In the genomic region with DNA sequence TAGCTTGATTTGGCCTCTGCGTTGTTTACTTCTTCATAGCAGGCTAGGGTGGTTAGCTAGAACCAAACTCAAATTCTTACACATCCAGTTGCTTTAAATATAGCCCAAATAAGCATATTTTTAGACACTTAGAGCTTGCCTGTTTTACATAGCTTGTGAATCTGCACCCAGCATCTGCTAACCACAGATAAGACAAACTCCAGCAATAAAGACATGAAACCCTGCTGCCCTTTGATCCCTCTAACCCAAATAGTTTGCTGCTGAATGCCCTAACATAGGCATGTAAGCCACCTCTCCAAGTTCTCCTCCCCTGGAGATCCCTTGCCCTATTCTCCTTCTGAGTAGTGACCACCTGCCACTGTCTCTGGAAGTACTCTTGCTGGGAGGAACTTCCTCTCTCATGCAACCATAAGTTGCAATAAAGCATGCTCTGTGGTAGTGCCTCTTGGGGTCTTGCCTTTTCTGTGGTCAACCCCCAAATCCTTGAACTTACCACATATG, we compare ENCODE assay signal across 15 cellular contexts.
DNase-seq lines count a peak whose midpoint lies in the region; ATAC-seq, FAIRE-seq and TF ChIP-seq lines count a peak whose summit lies in the region.
"Had no signal": no experiment of that assay in that cellular context is flagged by ENCODE, and none has a peak within 500 bp of the region (broad histone marks: within the 10 kb centered on the region; RNA-seq: fewer than 3 reads in every experiment).

No MANE protein-coding gene starts in this region.

- H3K36me3 ChIP-seq in Caco-2 (ENCODE audit: control insufficient read depth, insufficient read depth, low read length) = no peaks in the 10 kb centered on the region

- CTCF ChIA-PET in Caco-2 (lab: Charles Lee) = interaction anchor here (0.5 to 0.6 kb wide), 2 partner anchors 57 to 164 kb away, joined by 3 read pairs; no protein-coding TSS in a partner anchor

- no peaks in the 10 kb centered on the region for H3K27me3 Mint-ChIP-seq in Caco-2 (ENCODE audit: insufficient read depth, unreplicated experiment)
- peaks cover under 1% of the 10 kb centered on the region for H3K27me3 Mint-ChIP-seq in activated T-helper 1 cell treated with anti-CD3 and anti-CD28 coated beads, Interleukin-12 subunit alpha, Interleukin-12 subunit beta, Interleukin-2, Interleukin-4 antibody, amounts not matched to agents 30 ng/mL and 10 ng/mL and 1 ng/mL, durations not matched to agents 14 hours and 24 hours and 36 hours (ENCODE audit: insufficient read depth)
- H3K27me3 Mint-ChIP-seq: effector memory CD8-positive, alpha-beta T cell had no signal

- no peaks in the 10 kb centered on the region for H3K36me3 Mint-ChIP-seq in Caco-2 (ENCODE audit: insufficient read depth, unreplicated experiment)
- no peaks in the 10 kb centered on the region for H3K36me3 Mint-ChIP-seq in activated T-helper 1 cell treated with anti-CD3 and anti-CD28 coated beads, Interleukin-12 subunit alpha, Interleukin-12 subunit beta, Interleukin-2, Interleukin-4 antibody, amounts not matched to agents 30 ng/mL and 10 ng/mL and 1 ng/mL, durations not matched to agents 14 hours and 24 hours and 36 hours (ENCODE audit: low read depth)

- no peak overlapping the region for H3K4me3 ChIP-seq in Caco-2 (ENCODE audit: low read depth, low read length)
- H3K4me3 ChIP-seq: mucosa of descending colon had no signal

- no peak for TF ChIP-seq CTCF in Caco-2 (IDR thresholded peaks at IDR 0.05; ENCODE audit: insufficient read depth in 1 of 2, low read depth in 1 of 2, low read length in 1 of 2, severe bottlenecking in 1 of 2, unreplicated experiment in 1 of 2)

- H3K4me1 Mint-ChIP-seq in Caco-2 (ENCODE audit: low read depth, unreplicated experiment) = peaks cover 15% of the 10 kb centered on the region
- H3K4me1 Mint-ChIP-seq in activated T-helper 1 cell treated with anti-CD3 and anti-CD28 coated beads, Interleukin-12 subunit alpha, Interleukin-12 subunit beta, Interleukin-2, Interleukin-4 antibody, amounts not matched to agents 30 ng/mL and 10 ng/mL and 1 ng/mL, durations not matched to agents 14 hours and 24 hours and 36 hours (ENCODE audit: low read depth) = no peaks in the 10 kb centered on the region

- no peak for TF ChIP-seq POLR2A in H54 (IDR thresholded peaks at IDR 0.05; ENCODE audit: low read depth, low read length)

- no peaks in the 10 kb centered on the region for H3K27me3 ChIP-seq in Caco-2 (replicated peaks; ENCODE audit: control insufficient read depth, insufficient read depth, low read length)

- H3K4me3 Mint-ChIP-seq in Caco-2 (ENCODE audit: unreplicated experiment) = no peak overlapping the region
- H3K4me3 Mint-ChIP-seq in activated T-helper 1 cell treated with anti-CD3 and anti-CD28 coated beads, Interleukin-12 subunit alpha, Interleukin-12 subunit beta, Interleukin-2, Interleukin-4 antibody, amounts not matched to agents 30 ng/mL and 10 ng/mL and 1 ng/mL, durations not matched to agents 14 hours and 24 hours and 36 hours = no peak overlapping the region
- H3K4me3 Mint-ChIP-seq: effector memory CD8-positive, alpha-beta T cell; WTC11 had no signal

- no peak for FAIRE-seq in H54 (lab: Jason Lieb, UNC)

- H3K27ac Mint-ChIP-seq in Caco-2 (ENCODE audit: unreplicated experiment) = peak overlapping the region; percentile 38
- no peak overlapping the region for H3K27ac Mint-ChIP-seq in activated T-helper 1 cell treated with anti-CD3 and anti-CD28 coated beads, Interleukin-12 subunit alpha, Interleukin-12 subunit beta, Interleukin-2, Interleukin-4 antibody, amounts not matched to agents 30 ng/mL and 10 ng/mL and 1 ng/mL, durations not matched to agents 14 hours and 24 hours and 36 hours
- H3K27ac Mint-ChIP-seq: effector memory CD8-positive, alpha-beta T cell; WTC11 had no signal

- ATAC-seq in GM19372 (IDR thresholded peaks at IDR 0.05; ENCODE audit: low read depth, unreplicated experiment) (peak; percentile 67), HG02852 (IDR thresholded peaks at IDR 0.05; ENCODE audit: unreplicated experiment) (peak; percentile 96), HG03575 (IDR thresholded peaks at IDR 0.05; ENCODE audit: extremely low read depth, insufficient number of reproducible peaks, low FRiP score, unreplicated experiment) (peak; percentile 95)
- ATAC-seq in activated CD4-positive, CD25-positive, alpha-beta regulatory T cell treated with anti-CD3 and anti-CD28 coated beads, Interleukin-2, amount 50 U/mL, for 24 hours = no peak
- ATAC-seq: effector memory CD8-positive, alpha-beta T cell; mucosa of descending colon; PC-3; WTC11 had no signal

- no TSS peak for BruUV-seq in Caco-2 (replicated peaks; lab: Mats Ljungman, UMichigan)

- peaks cover 12% of the 10 kb centered on the region for H3K4me1 ChIP-seq in Caco-2

- intact Hi-C loops in Caco-2 (cut with micrococcal nuclease; ENCODE audit: unreplicated experiment) = no loop called here
- intact Hi-C loops in activated T-helper 1 cell treated with anti-CD3 and anti-CD28 coated beads, Interleukin-12 subunit alpha, Interleukin-12 subunit beta, Interleukin-2, Interleukin-4 antibody, amounts not matched to agents 30 ng/mL and 10 ng/mL and 1 ng/mL, durations not matched to agents 14 hours and 24 hours and 36 hours (cut with micrococcal nuclease) = no loop called here

- H3K9me3 ChIP-seq in Caco-2 = no peaks in the 10 kb centered on the region
- H3K9me3 ChIP-seq: mucosa of descending colon had no signal

- POLR2A ChIA-PET in Caco-2 (lab: Charles Lee) = no interaction called here

- DNase-seq in Caco-2 (peak in 1 of 2 experiments; percentile 42), H54 (ENCODE audit: insufficient read length, low spot score) (no peak), activated gamma-delta T cell treated with Interleukin-2 at 50 U/mL for 16 hours (no peak)
- no peak for DNase-seq in activated T-helper 1 cell treated with anti-CD3 and anti-CD28 coated beads, Interleukin-12 subunit alpha, Interleukin-12 subunit beta, Interleukin-2, Interleukin-4 antibody, amounts not matched to agents 30 ng/mL and 10 ng/mL and 1 ng/mL, durations not matched to agents 14 hours and 24 hours and 36 hours (ENCODE audit: low spot score)
- DNase-seq: activated naive CD4-positive, alpha-beta T cell; effector memory CD8-positive, alpha-beta T cell; hippocampal formation; mucosa of descending colon; PC-3; stimulated activated naive CD4-positive, alpha-beta T cell had no signal

- no peaks in the 10 kb centered on the region for H3K9me3 Mint-ChIP-seq in Caco-2 (ENCODE audit: unreplicated experiment)
- H3K9me3 Mint-ChIP-seq in activated T-helper 1 cell treated with anti-CD3 and anti-CD28 coated beads, Interleukin-12 subunit alpha, Interleukin-12 subunit beta, Interleukin-2, Interleukin-4 antibody, amounts not matched to agents 30 ng/mL and 10 ng/mL and 1 ng/mL, durations not matched to agents 14 hours and 24 hours and 36 hours = peaks cover 6% of the 10 kb centered on the region
- H3K9me3 Mint-ChIP-seq: effector memory CD8-positive, alpha-beta T cell had no signal

Comparison
In these comparisons a context has a peak if more than half of its experiments do, and no peak if none do; other contexts are left out.
1. ATAC-seq: peak in GM19372 (single experiment), HG02852 (single experiment) and HG03575 (single experiment); none in activated CD4-positive, CD25-positive, alpha-beta regulatory T cell treated with anti-CD3 and anti-CD28 coated beads, Interleukin-2, amount 50 U/mL, for 24 hours (0 of 2).